Comparison of ENCODE assay signal across 1 cellular context in genomic region chr3:138945646-138946553, GRCh38.
TF ChIP-seq lines count a peak whose summit lies in the region.

No MANE protein-coding gene starts in this region.

TF ChIP-seq in K562, 482 proteins besides CTCF, POLR2A, EP300 and RAD21 (continued from another document):
- TF ChIP-seq, protein P1, sequence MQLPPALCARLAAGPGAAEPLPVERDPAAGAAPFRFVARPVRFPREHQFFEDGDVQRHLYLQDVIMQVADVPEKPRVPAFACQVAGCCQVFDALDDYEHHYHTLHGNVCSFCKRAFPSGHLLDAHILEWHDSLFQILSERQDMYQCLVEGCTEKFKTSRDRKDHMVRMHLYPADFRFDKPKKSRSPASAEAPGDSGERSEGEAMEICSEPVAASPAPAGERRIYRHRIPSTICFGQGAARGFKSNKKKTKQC (CRISPR knock-in tag; IDR thresholded peaks at IDR 0.05) = no peak
- no peak for TF ChIP-seq HCFC1 (IDR thresholded peaks at IDR 0.05; ENCODE audit: low read depth, low read length)
- TF ChIP-seq CREM (IDR thresholded peaks at IDR 0.05; ENCODE audit: low read depth) = 0 out of 2 replicates have a peak, but pooled peaks have one; percentile 12
- TF ChIP-seq ZKSCAN3 (CRISPR knock-in tag; IDR thresholded peaks at IDR 0.05) = no peak
- TF ChIP-seq SUPT5H (IDR thresholded peaks at IDR 0.05) = no peak
- no peak for TF ChIP-seq HNRNPLL (IDR thresholded peaks at IDR 0.05; ENCODE audit: low read depth, low read length, poor library complexity, severe bottlenecking)
- TF ChIP-seq ZNF436 (CRISPR knock-in tag; IDR thresholded peaks at IDR 0.05) = no peak
- TF ChIP-seq ZNF121 (CRISPR knock-in tag; conservative IDR thresholded peaks at IDR 0.05) = no peak
- TF ChIP-seq POLR2G (IDR thresholded peaks at IDR 0.05; ENCODE audit: low read depth, low read length) = peak; percentile 7
- TF ChIP-seq STAT6 (CRISPR knock-in tag; IDR thresholded peaks at IDR 0.05) = no peak
- TF ChIP-seq HNRNPK (IDR thresholded peaks at IDR 0.05; ENCODE audit: low read depth, low read length, poor library complexity, severe bottlenecking) = no peak
- TF ChIP-seq, protein P2, sequence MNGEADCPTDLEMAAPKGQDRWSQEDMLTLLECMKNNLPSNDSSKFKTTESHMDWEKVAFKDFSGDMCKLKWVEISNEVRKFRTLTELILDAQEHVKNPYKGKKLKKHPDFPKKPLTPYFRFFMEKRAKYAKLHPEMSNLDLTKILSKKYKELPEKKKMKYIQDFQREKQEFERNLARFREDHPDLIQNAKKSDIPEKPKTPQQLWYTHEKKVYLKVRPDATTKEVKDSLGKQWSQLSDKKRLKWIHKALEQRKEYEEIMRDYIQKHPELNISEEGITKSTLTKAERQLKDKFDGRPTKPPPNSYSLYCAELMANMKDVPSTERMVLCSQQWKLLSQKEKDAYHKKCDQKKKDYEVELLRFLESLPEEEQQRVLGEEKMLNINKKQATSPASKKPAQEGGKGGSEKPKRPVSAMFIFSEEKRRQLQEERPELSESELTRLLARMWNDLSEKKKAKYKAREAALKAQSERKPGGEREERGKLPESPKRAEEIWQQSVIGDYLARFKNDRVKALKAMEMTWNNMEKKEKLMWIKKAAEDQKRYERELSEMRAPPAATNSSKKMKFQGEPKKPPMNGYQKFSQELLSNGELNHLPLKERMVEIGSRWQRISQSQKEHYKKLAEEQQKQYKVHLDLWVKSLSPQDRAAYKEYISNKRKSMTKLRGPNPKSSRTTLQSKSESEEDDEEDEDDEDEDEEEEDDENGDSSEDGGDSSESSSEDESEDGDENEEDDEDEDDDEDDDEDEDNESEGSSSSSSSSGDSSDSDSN (IDR thresholded peaks at IDR 0.05; ENCODE audit: borderline replicate concordance in 1 of 2, low read depth in 2 of 2, low read length in 2 of 2) = peak; percentile 22 to 94; a peak in 3 of 4 replicates
- no peak for TF ChIP-seq MEIS2 (IDR thresholded peaks at IDR 0.05; ENCODE audit: partially characterized antibody)
- 0 out of 2 replicates have a peak, but pooled peaks have one; percentile 22 for TF ChIP-seq KLF1 (tag; IDR thresholded peaks at IDR 0.05)
TF ChIP-seq in K562: peak in this region for 30.
